ENCODE assay signal across 24 cellular contexts in the genomic region with DNA sequence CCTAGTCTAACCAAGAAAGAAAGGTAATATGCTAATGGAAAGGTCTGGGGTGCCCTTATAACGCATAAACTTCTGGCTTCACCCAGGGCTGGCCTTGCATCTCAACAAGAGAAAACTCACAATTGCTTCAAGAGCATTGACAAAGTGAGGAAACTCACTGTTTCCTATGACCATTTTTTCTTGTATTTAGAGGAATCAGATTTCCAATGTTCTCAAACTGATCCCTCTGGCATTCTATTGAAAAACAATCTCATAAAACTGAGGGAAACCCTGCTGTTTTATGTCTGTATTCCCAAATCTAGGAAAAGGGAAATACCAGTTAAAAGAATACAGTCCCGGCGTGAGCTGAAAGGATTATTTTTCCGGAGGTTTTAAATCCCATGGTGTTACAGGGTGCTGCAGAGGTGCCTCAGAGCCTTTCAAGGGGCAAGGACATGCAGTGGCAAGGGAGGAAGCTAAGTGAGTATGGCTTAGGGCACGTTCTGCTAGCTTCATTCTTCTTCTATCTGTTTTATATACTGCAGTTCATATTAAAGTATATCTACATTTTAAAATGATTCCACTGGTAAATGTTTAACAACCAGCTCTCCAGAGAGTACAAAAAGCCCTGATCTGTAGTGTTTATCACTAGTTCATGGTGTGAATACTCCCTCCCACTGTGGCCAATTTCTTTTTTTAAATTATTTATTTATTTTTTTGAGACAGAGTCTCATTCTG.
A peak's percentile ranks its signal among the peaks of the same experiment; 100 is the strongest.
DNase-seq lines count a peak whose midpoint lies in the region; ATAC-seq and TF ChIP-seq lines count a peak whose summit lies in the region.
"Had no signal": no experiment of that assay in that cellular context is flagged by ENCODE, and none has a peak within 500 bp of the region (broad histone marks: within the 10 kb centered on the region; RNA-seq: fewer than 3 reads in every experiment).

No MANE protein-coding gene starts in this region.

- in situ Hi-C loops in KBM-7 (cut with MboI; ENCODE audit: low pct_unique_long_range_greater_than_20kb, low sequenced_read_pairs): loop anchor here (10.0 kb wide), 1 partner anchor 221 kb away; no protein-coding TSS in a partner anchor

- WGBS in HUES64: 74% methylated on average over 4 of the region's 5 CpGs

- no peak for TF ChIP-seq CTCF in endothelial cell (IDR thresholded peaks at IDR 0.05; ENCODE audit: unreplicated experiment)
- TF ChIP-seq CTCF in nephron (IDR thresholded peaks at IDR 0.05; ENCODE audit: unreplicated experiment in 3 of 3): no peak
- no peak for TF ChIP-seq CTCF in dorsolateral prefrontal cortex (IDR thresholded peaks at IDR 0.05 in 54 of 56, conservative IDR thresholded peaks at IDR 0.05 in 2 of 56; ENCODE audit: low read depth in 1 of 56, partially characterized antibody in 56 of 56)

- peaks cover 0 to 11% (median 0%) of the 10 kb centered on the region in 11 experiments; a peak in 3 of 22 replicates for H3K27me3 ChIP-seq in BLaER1 treated with 17β-estradiol and CSF1 and Interleukin-3, amounts not matched to agents 10 nM and 100 nM
- no peaks in the 10 kb centered on the region for H3K27me3 ChIP-seq in HUES64 (ENCODE audit: insufficient read depth, low read length)
- peaks cover 0 to 5% (median 0%) of the 10 kb centered on the region in 45 donors for H3K27me3 ChIP-seq in dorsolateral prefrontal cortex
- H3K27me3 ChIP-seq: sigmoid colon had no signal

- H3K9me3 ChIP-seq in BLaER1 treated with 17β-estradiol and CSF1 and Interleukin-3, amounts not matched to agents 10 nM and 100 nM (replicated peaks in 1 of 11): no peaks in the 10 kb centered on the region
- H3K9me3 ChIP-seq in HUES64 (ENCODE audit: insufficient read depth, low read depth, low read length): no peaks in the 10 kb centered on the region
- H3K9me3 ChIP-seq: sigmoid colon had no signal

- DNase-seq in endothelial cell (ENCODE audit: low spot score) (no peak), KBM-7 (no peak), dorsolateral prefrontal cortex (no peak), glomerular visceral epithelial cell (ENCODE audit: extremely low spot score) (no peak)
- DNase-seq: ACHN; activated CD4-positive, alpha-beta T cell treated with anti-CD3 and anti-CD28 coated beads for 4 hours; activated T-cell treated with anti-CD3 and anti-CD28 coated beads, Interleukin-2, amount 50 U/mL, for 72 hours; aorta; C1 segment of cervical spinal cord; central memory CD4-positive, alpha-beta T cell; Karpas-422; NCI-H1092; NCI-H2029; NCI-H2227 treated with DMSO at 0.1 percent for 48 hours; NCI-H774; Right ventricle myocardium superior; sigmoid colon had no signal

- H3K9ac ChIP-seq in BLaER1 treated with 17β-estradiol and CSF1 and Interleukin-3, amounts not matched to agents 10 nM and 100 nM: 0 out of 22 replicates have a peak overlapping the region, but pooled peaks of 1 of the 11 experiments have one; percentile 22
- no peak overlapping the region for H3K9ac ChIP-seq in HUES64 (ENCODE audit: low read depth, low read length)

- H3K9me3 Mint-ChIP-seq in endothelial cell (ENCODE audit: unreplicated experiment) (no peaks in the 10 kb centered on the region), nephron (no peaks in the 10 kb centered on the region)
- no peaks in the 10 kb centered on the region for H3K9me3 Mint-ChIP-seq in activated T-helper 17 cell treated with anti-CD3 and anti-CD28 coated beads, Interleukin-2, amount 50 U/mL, for 72 hours
- H3K9me3 Mint-ChIP-seq: activated naive CD4-positive, alpha-beta T cell treated with anti-CD3 and anti-CD28 coated beads, Interleukin-2, amount 50 U/mL, for 24 hours; activated T-cell treated with anti-CD3 and anti-CD28 coated beads, Interleukin-2, amount 50 U/mL, for 72 hours; memory B cell; natural killer cell treated with Interleukin-12 subunit alpha and Interleukin-12 subunit beta and Interleukin-15 and Interleukin-18, amount 100 ng/mL, for 72 hours had no signal

- H3K27ac Mint-ChIP-seq in endothelial cell (ENCODE audit: unreplicated experiment): peak overlapping the region; percentile 97
- H3K27ac Mint-ChIP-seq in nephron: peak overlapping the region; percentile 32 to 91 (median 36)
- H3K27ac Mint-ChIP-seq in activated T-helper 17 cell treated with anti-CD3 and anti-CD28 coated beads, Interleukin-2, amount 50 U/mL, for 72 hours: no peak overlapping the region
- H3K27ac Mint-ChIP-seq: activated naive CD4-positive, alpha-beta T cell treated with anti-CD3 and anti-CD28 coated beads, Interleukin-2, amount 50 U/mL, for 24 hours; activated T-cell treated with anti-CD3 and anti-CD28 coated beads, Interleukin-2, amount 50 U/mL, for 72 hours; memory B cell; natural killer cell treated with Interleukin-12 subunit alpha and Interleukin-12 subunit beta and Interleukin-15 and Interleukin-18, amount 100 ng/mL, for 72 hours had no signal

- peak overlapping the region; percentile 69 to 94 (median 85) for H3K4me2 ChIP-seq in BLaER1 treated with 17β-estradiol and CSF1 and Interleukin-3, amounts not matched to agents 10 nM and 100 nM

- peaks cover 48% of the 10 kb centered on the region for H3K4me1 Mint-ChIP-seq in endothelial cell (ENCODE audit: unreplicated experiment)
- peaks cover 14% of the 10 kb centered on the region for H3K4me1 Mint-ChIP-seq in nephron
- H3K4me1 Mint-ChIP-seq in activated T-helper 17 cell treated with anti-CD3 and anti-CD28 coated beads, Interleukin-2, amount 50 U/mL, for 72 hours: peaks cover 5% of the 10 kb centered on the region

- no peaks in the 10 kb centered on the region for H4K20me1 ChIP-seq in BLaER1 treated with 17β-estradiol and CSF1 and Interleukin-3, amounts not matched to agents 10 nM and 100 nM

- no peak overlapping the region for H3K4me3 ChIP-seq in BLaER1 treated with 17β-estradiol and CSF1 and Interleukin-3, amounts not matched to agents 10 nM and 100 nM
- H3K4me3 ChIP-seq in HUES64 (ENCODE audit: low read length) (no peak overlapping the region), dorsolateral prefrontal cortex (no peak overlapping the region)
- H3K4me3 ChIP-seq: sigmoid colon had no signal

- H3K27ac ChIP-seq in BLaER1 treated with 17β-estradiol and CSF1 and Interleukin-3, amounts not matched to agents 10 nM and 100 nM: peak overlapping the region in 6 of 11 experiments; percentile 26 to 61 (median 50); a peak in 8 of 22 replicates
- H3K27ac ChIP-seq in HUES64 (ENCODE audit: low read depth, low read length): 0 out of 2 replicates have a peak overlapping the region, but pooled peaks have one; percentile 1
- H3K27ac ChIP-seq in dorsolateral prefrontal cortex: peak overlapping the region in 2 of 59 donors; percentile 17 to 51
- H3K27ac ChIP-seq: sigmoid colon had no signal

- H3K36me3 Mint-ChIP-seq in endothelial cell (ENCODE audit: low read depth, unreplicated experiment) (no peaks in the 10 kb centered on the region), nephron (ENCODE audit: low read depth) (no peaks in the 10 kb centered on the region)
- H3K36me3 Mint-ChIP-seq in activated T-helper 17 cell treated with anti-CD3 and anti-CD28 coated beads, Interleukin-2, amount 50 U/mL, for 72 hours (ENCODE audit: low read depth): no peaks in the 10 kb centered on the region
- H3K36me3 Mint-ChIP-seq: activated naive CD4-positive, alpha-beta T cell treated with anti-CD3 and anti-CD28 coated beads, Interleukin-2, amount 50 U/mL, for 24 hours; memory B cell; natural killer cell treated with Interleukin-12 subunit alpha and Interleukin-12 subunit beta and Interleukin-15 and Interleukin-18, amount 100 ng/mL, for 72 hours had no signal

- H3K4me3 Mint-ChIP-seq in endothelial cell (ENCODE audit: unreplicated experiment): no peak overlapping the region
- no peak overlapping the region for H3K4me3 Mint-ChIP-seq in nephron
- no peak overlapping the region for H3K4me3 Mint-ChIP-seq in activated T-helper 17 cell treated with anti-CD3 and anti-CD28 coated beads, Interleukin-2, amount 50 U/mL, for 72 hours
- H3K4me3 Mint-ChIP-seq: activated naive CD4-positive, alpha-beta T cell treated with anti-CD3 and anti-CD28 coated beads, Interleukin-2, amount 50 U/mL, for 24 hours; memory B cell had no signal

- no peak for ATAC-seq in activated T-helper 17 cell treated with anti-CD3 and anti-CD28 coated beads, Interleukin-2, amount 50 U/mL, for 72 hours (replicated peaks)
- ATAC-seq: activated T-cell treated with anti-CD3 and anti-CD28 coated beads, Interleukin-2, amount 50 U/mL, for 72 hours; natural killer cell treated with Interleukin-12 subunit alpha and Interleukin-12 subunit beta and Interleukin-15 and Interleukin-18, amount 100 ng/mL, for 72 hours had no signal

- intact Hi-C loops in dorsolateral prefrontal cortex (cut with DNase I): loop anchor here (2.0 to 10.0 kb wide), 2 partner anchors 215 to 419 kb away; no protein-coding TSS in a partner anchor

- H3K36me3 ChIP-seq in BLaER1 treated with 17β-estradiol and CSF1 and Interleukin-3, amounts not matched to agents 10 nM and 100 nM: no peaks in the 10 kb centered on the region
- H3K36me3 ChIP-seq in HUES64 (ENCODE audit: insufficient read depth, low read length): no peaks in the 10 kb centered on the region
- H3K36me3 ChIP-seq: sigmoid colon had no signal

- H3K27me3 Mint-ChIP-seq in endothelial cell (ENCODE audit: unreplicated experiment) (peaks cover 2% of the 10 kb centered on the region), nephron (ENCODE audit: low read depth) (peaks cover 3% of the 10 kb centered on the region)
- H3K27me3 Mint-ChIP-seq in activated T-helper 17 cell treated with anti-CD3 and anti-CD28 coated beads, Interleukin-2, amount 50 U/mL, for 72 hours: peaks cover 38% of the 10 kb centered on the region

- peaks cover 19 to 37% (median 27%) of the 10 kb centered on the region in 10 experiments for H3K4me1 ChIP-seq in BLaER1 treated with 17β-estradiol and CSF1 and Interleukin-3, amounts not matched to agents 10 nM and 100 nM
- peaks cover 17% of the 10 kb centered on the region for H3K4me1 ChIP-seq in HUES64 (ENCODE audit: insufficient read depth, low read length)
